In the genomic region with DNA sequence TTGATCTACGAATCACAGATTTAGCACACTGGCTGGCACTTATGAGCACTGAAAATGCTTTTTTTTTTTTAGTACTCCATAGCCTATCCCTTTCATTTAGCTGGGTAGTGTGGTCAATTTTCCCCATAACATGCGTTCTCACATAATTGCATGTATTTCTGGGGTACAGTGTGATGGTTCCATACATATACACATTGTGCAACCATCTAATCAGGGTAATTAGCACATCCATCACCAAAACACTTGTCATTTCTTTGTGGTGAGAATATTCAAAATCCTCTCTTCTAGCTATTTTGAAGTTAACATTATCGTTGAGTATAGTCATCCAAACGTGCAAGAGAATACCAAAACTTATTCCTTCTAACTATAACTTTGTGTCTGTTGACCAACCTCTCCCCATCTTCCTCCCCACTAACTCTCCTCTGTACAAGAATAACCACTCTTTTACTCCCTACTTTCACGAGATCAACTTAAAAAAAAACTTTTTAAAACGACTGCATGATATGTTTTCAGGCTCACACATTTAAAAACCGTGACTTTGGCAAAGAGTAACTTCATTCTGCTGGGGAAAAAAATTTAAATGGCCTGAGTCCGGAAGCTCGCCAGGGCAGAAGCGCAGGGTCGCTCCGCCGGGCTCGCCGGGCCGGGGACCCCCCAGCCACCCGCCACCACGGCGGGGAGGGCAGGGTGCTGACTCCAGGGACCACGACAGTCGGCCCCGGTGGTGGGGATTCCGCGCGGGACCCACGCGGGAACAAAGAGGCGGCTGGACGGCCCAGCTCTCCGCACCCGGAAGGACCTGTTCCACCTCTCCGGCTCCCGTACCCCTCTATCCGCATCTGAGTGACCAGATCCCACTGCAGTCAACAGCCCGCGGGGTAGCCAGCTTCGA, we compare ENCODE assay signal across 9 cellular contexts. TPM values are rescaled to one million over a fixed set of nuclear protein-coding genes. Genes with fewer than 3 reads are reported as not detected.
DNase-seq lines count a peak whose midpoint lies in the region; ATAC-seq and TF ChIP-seq lines count a peak whose summit lies in the region.
"Had no signal": no experiment of that assay in that cellular context is flagged by ENCODE, and none has a peak within 500 bp of the region (broad histone marks: within the 10 kb centered on the region; RNA-seq: fewer than 3 reads in every experiment).

No MANE protein-coding gene starts in this region.

- H3K23ac ChIP-seq in mesenchymal stem cell (ENCODE audit: low read length in 2 of 2), result peak overlapping the region in 1 of 2 experiments; percentile 46

- H4K8ac ChIP-seq in mesenchymal stem cell (ENCODE audit: low read length), result peak overlapping the region; percentile 99

- H2BK120ac ChIP-seq in mesenchymal stem cell (ENCODE audit: low read depth, low read length), result peak overlapping the region; percentile 86

- CTCF ChIA-PET in AG04450 (lab: Charles Lee), result interaction anchor here (0.8 to 3.4 kb wide), 6 partner anchors 23 to 237 kb away, joined by 6 to 21 read pairs (median 8); no protein-coding TSS in a partner anchor

- no peaks in the 10 kb centered on the region for H3F3A ChIP-seq in Loucy (ENCODE audit: low read depth)

- H3K27ac ChIP-seq in AG04450 (ENCODE audit: low read depth, low read length) (peak overlapping the region; percentile 96), mesenchymal stem cell (ENCODE audit: low read length, poor library complexity, severe bottlenecking) (peak overlapping the region; percentile 61), uterus (peak overlapping the region; percentile 92 to 99)

- no peak for TF ChIP-seq POLR2A in uterus (IDR thresholded peaks at IDR 0.05)

- H3K14ac ChIP-seq in mesenchymal stem cell (ENCODE audit: low read length in 2 of 2), result peak overlapping the region in 1 of 2 experiments; percentile 94

- peak overlapping the region; percentile 77 to 91 for H3K18ac ChIP-seq in mesenchymal stem cell (ENCODE audit: low read depth in 1 of 2, low read length in 2 of 2)

- H2BK12ac ChIP-seq in mesenchymal stem cell (ENCODE audit: low read length in 2 of 2), result no peak overlapping the region

- 10% methylated on average over 26 of the region's 37 CpGs for WGBS in mesenchymal stem cell

- H4K91ac ChIP-seq in mesenchymal stem cell (ENCODE audit: low read length), result peak overlapping the region; percentile 88

- peaks cover 58% of the 10 kb centered on the region for H3K79me2 ChIP-seq in Loucy (ENCODE audit: insufficient read depth, low read length)

- peak overlapping the region; percentile 94 for H3K4me3 ChIP-seq in AG04450 (ENCODE audit: low read depth, low read length)
- peak overlapping the region; percentile 82 for H3K4me3 ChIP-seq in Loucy (ENCODE audit: low read length, poor library complexity, severe bottlenecking)
- peak overlapping the region; percentile 97 to 100 for H3K4me3 ChIP-seq in cardiac fibroblast (replicated peaks in 1 of 2; ENCODE audit: low read depth in 2 of 2, low read length in 2 of 2)
- H3K4me3 ChIP-seq in mesenchymal stem cell (ENCODE audit: insufficient read depth in 1 of 2, low read depth in 1 of 2, low read length in 2 of 2), result peak overlapping the region; percentile 91 to 95
- H3K4me3 ChIP-seq in uterus, result peak overlapping the region; percentile 98 to 99

- H3K4me2 ChIP-seq in Loucy (ENCODE audit: low read depth, low read length, poor library complexity, severe bottlenecking), result peak overlapping the region; percentile 78
- H3K4me2 ChIP-seq in mesenchymal stem cell (ENCODE audit: low read length, poor library complexity, severe bottlenecking), result peak overlapping the region; percentile 76

- no peak overlapping the region for H2BK15ac ChIP-seq in mesenchymal stem cell (ENCODE audit: low read depth, poor library complexity, severe bottlenecking)

- intact Hi-C loops in uterus (cut with DNase I; ENCODE audit: low total_unique reads), result no loop called here

- H4K20me1 ChIP-seq in Loucy (ENCODE audit: insufficient read depth, low read length, poor library complexity, severe bottlenecking), result peaks cover 27% of the 10 kb centered on the region

- TF ChIP-seq CTCF in AG04450 (IDR thresholded peaks at IDR 0.05; ENCODE audit: low read depth, low read length) (no peak), Loucy (conservative IDR thresholded peaks at IDR 0.05; ENCODE audit: low read length) (no peak), cardiac fibroblast (IDR thresholded peaks at IDR 0.05; ENCODE audit: low read depth, low read length) (no peak), uterus (IDR thresholded peaks at IDR 0.05) (no peak)

- H3K27me3 ChIP-seq in AG04450 (ENCODE audit: control insufficient read depth, insufficient read depth, low read length), result no peaks in the 10 kb centered on the region
- H3K27me3 ChIP-seq in Loucy (ENCODE audit: insufficient read depth, low read length, poor library complexity, severe bottlenecking), result peaks cover 6% of the 10 kb centered on the region
- H3K27me3 ChIP-seq in mesenchymal stem cell (ENCODE audit: control insufficient read depth in 1 of 2, insufficient read depth in 1 of 2, low read length in 2 of 2), result no peaks in the 10 kb centered on the region
- no peaks in the 10 kb centered on the region for H3K27me3 ChIP-seq in uterus

- ATAC-seq in GM21381 (IDR thresholded peaks at IDR 0.05; ENCODE audit: unreplicated experiment), result peak; percentile 2

- H3K9me3 ChIP-seq in AG04450 (ENCODE audit: control insufficient read depth, insufficient read depth, low read length) (peaks cover 5% of the 10 kb centered on the region; the same call in 1 of the 2 replicates), Loucy (ENCODE audit: insufficient read depth, low read depth, low read length) (no peaks in the 10 kb centered on the region), mesenchymal stem cell (ENCODE audit: control insufficient read depth, low read length) (no peaks in the 10 kb centered on the region), uterus (no peaks in the 10 kb centered on the region)

- peak overlapping the region; percentile 85 for H2AFZ ChIP-seq in Loucy (ENCODE audit: low read length)
- peak overlapping the region; percentile 56 for H2AFZ ChIP-seq in mesenchymal stem cell (ENCODE audit: low read depth, low read length)

- H2AK5ac ChIP-seq in mesenchymal stem cell (ENCODE audit: low read length, severe bottlenecking), result peak overlapping the region; percentile 49

- H3K4ac ChIP-seq in mesenchymal stem cell (ENCODE audit: low read depth in 1 of 2, low read length in 2 of 2), result peak overlapping the region; percentile 90 to 98

- no peak overlapping the region for H2BK5ac ChIP-seq in mesenchymal stem cell (ENCODE audit: low read depth, low read length, poor library complexity, severe bottlenecking)

- peak overlapping the region; percentile 96 for H3K9ac ChIP-seq in Loucy (ENCODE audit: low read depth, low read length, poor library complexity, severe bottlenecking)
- peak overlapping the region; percentile 98 for H3K9ac ChIP-seq in mesenchymal stem cell (ENCODE audit: low read length)

- H3K4me1 ChIP-seq in Loucy (ENCODE audit: insufficient read depth, low read length, poor library complexity, severe bottlenecking) (peaks cover 32% of the 10 kb centered on the region), mesenchymal stem cell (ENCODE audit: control insufficient read depth, insufficient read depth, low read depth, low read length) (peaks cover 7% of the 10 kb centered on the region), uterus (no peaks in the 10 kb centered on the region)

- no peak for DNase-seq in AG04450 (ENCODE audit: low read depth, low spot score)
- DNase-seq in cardiac fibroblast (ENCODE audit: low read depth in 2 of 2), result peak in 1 of 2 donors; percentile 35
- DNase-seq in mesenchymal stem cell, result peak; percentile 37
- DNase-seq in uterus, result no peak
- DNase-seq in retina, result no peak
- no peak for DNase-seq in germinal center (ENCODE audit: low spot score)

- H3K79me1 ChIP-seq in mesenchymal stem cell (replicated peaks; ENCODE audit: low read length, poor library complexity, severe bottlenecking), result peaks cover 17% of the 10 kb centered on the region

- H3K9me2 ChIP-seq in Loucy (replicated peaks; ENCODE audit: low read depth, low read length), result no peaks in the 10 kb centered on the region

- no peaks in the 10 kb centered on the region for H3K36me3 ChIP-seq in Loucy (ENCODE audit: insufficient read depth, low read length)
- H3K36me3 ChIP-seq in mesenchymal stem cell (ENCODE audit: control insufficient read depth in 1 of 2, insufficient read depth in 2 of 2, low read depth in 1 of 2, low read length in 2 of 2), result no peaks in the 10 kb centered on the region
- no peaks in the 10 kb centered on the region for H3K36me3 ChIP-seq in uterus

- POLR2A ChIA-PET in AG04450 (lab: Yijun Ruan, JAX), result interaction anchor here (0.7 to 1.8 kb wide), 9 partner anchors 8 to 111 kb away, joined by 3 to 11 read pairs (median 5); a partner anchor contains a TSS

RNA-seq across cellular contexts. Expression of a gene that starts 0.9 kb away (rescaled TPM):
- 57.9 and 71.4 TPM in 2 replicates for polyA plus RNA-seq in AG04450 (2011; rRNA removed)
- polyA minus RNA-seq in AG04450 (2011; rRNA and poly(A)+ RNA removed), result 27.1 and 28.0 TPM in 2 replicates
- 41.9 TPM for polyA plus RNA-seq in mesenchymal stem cell (2013, experiment 1 of 2)
- polyA plus RNA-seq in mesenchymal stem cell (2013, experiment 2 of 2), result 42.1 TPM
- 10 to 100 TPM; 54.4 to 65.9 (median 59.5) TPM for total RNA-seq in uterus

RNA-seq across cellular contexts. Expression of a gene that starts 58.4 kb away (rescaled TPM):
- polyA plus RNA-seq in AG04450 (2011; rRNA removed), result not detected in 2 replicates
- not detected in 2 replicates for polyA minus RNA-seq in AG04450 (2011; rRNA and poly(A)+ RNA removed)
- polyA plus RNA-seq in mesenchymal stem cell (2013, experiment 1 of 2), result 0.03 TPM
- not detected for polyA plus RNA-seq in mesenchymal stem cell (2013, experiment 2 of 2)
- 1 to 10 TPM in 2 of 4 donors, not detected in 2; 1.1 to 2.1 TPM for total RNA-seq in uterus
- total RNA-seq: pulmonary artery endothelial cell had no signal
